Comparison of ENCODE assay signal across 13 cellular contexts in the genomic region with DNA sequence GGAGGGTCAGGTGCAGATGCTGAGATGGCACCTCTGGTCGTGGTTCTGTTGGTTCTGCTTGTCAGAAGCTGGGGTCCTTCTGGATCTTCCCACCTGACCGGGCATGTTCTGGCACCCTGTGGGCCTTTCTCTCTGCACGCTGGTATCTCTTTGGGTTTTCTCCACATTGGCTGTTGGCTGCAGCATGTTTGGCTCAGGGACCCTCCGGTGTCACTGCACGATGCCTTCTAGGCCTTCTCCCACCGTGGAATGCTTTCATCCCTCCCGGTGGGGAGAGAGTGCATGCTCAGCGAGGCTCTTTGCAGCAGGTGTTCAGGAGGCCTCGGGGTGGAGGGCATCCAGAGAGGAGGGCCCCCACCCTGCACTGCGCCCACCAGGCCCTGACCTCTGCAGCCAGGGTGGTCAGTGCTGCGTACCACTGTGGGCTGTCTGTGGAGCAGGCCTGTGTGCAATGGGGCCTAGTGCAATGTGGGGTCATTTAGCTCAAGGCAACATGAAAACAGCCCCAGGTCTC.
DNase-seq lines count a peak whose midpoint lies in the region; FAIRE-seq and TF ChIP-seq lines count a peak whose summit lies in the region.
"Had no signal": no experiment of that assay in that cellular context is flagged by ENCODE, and none has a peak within 500 bp of the region (broad histone marks: within the 10 kb centered on the region; RNA-seq: fewer than 3 reads in every experiment).

No MANE protein-coding gene starts in this region.

- no peak for TF ChIP-seq POLR2A in GM12891 (IDR thresholded peaks at IDR 0.05; ENCODE audit: low read depth, low read length)

- no peak for FAIRE-seq in GM12891 (lab: Jason Lieb, UNC)
- FAIRE-seq: GM12878, GM19239 had no signal

- TF ChIP-seq CTCF in chondrocyte (IDR thresholded peaks at IDR 0.05): no peak

- H3K4me3 Mint-ChIP-seq in chondrocyte (ENCODE audit: unreplicated experiment): no peak overlapping the region
- H3K4me3 Mint-ChIP-seq: CD4-positive, alpha-beta memory T cell; HFFc6; memory B cell had no signal

- no peak overlapping the region for H3K27ac Mint-ChIP-seq in chondrocyte (ENCODE audit: unreplicated experiment)
- H3K27ac Mint-ChIP-seq: HFFc6, memory B cell had no signal

- intact Hi-C loops in posterior vena cava (cut with DNase I): loop anchor here in 1 of 2 donors (5.0 kb wide), 1 partner anchor 141 kb away; no protein-coding TSS in a partner anchor

- peaks cover 7% of the 10 kb centered on the region for H3K27me3 Mint-ChIP-seq in chondrocyte (ENCODE audit: low read depth)
- H3K27me3 Mint-ChIP-seq: CD4-positive, alpha-beta memory T cell had no signal

- DNase-seq in D341Med (ENCODE audit: low spot score) (peak; percentile 22), GM12891 (ENCODE audit: insufficient read length, low spot score) (peak; percentile 13), chondrocyte (ENCODE audit: low spot score) (peak; percentile 67), posterior vena cava (ENCODE audit: low spot score) (peak; percentile 62), NCI-H1694 (lab: John Stamatoyannopoulos, UW) (no peak), activated gamma-delta T cell (lab: John Stamatoyannopoulos, UW) (no peak), NOMO-1 treated with dmso at 0.1 percent for 144 hours (lab: John Stamatoyannopoulos, UW; ENCODE audit: unreplicated experiment) (no peak)
- DNase-seq: activated CD4-positive, CD25-positive, alpha-beta regulatory T cell treated with anti-CD3 and anti-CD28 coated beads, Interleukin-2, amount 50 U/mL, for 72 hours had no signal

- H3K9me3 Mint-ChIP-seq in chondrocyte (ENCODE audit: low read depth): no peaks in the 10 kb centered on the region
- H3K9me3 Mint-ChIP-seq: CD4-positive, alpha-beta memory T cell; HFFc6; memory B cell had no signal

- no peaks in the 10 kb centered on the region for H3K4me1 Mint-ChIP-seq in chondrocyte (ENCODE audit: low read depth)
- H3K4me1 Mint-ChIP-seq: memory B cell had no signal

- no peaks in the 10 kb centered on the region for H3K36me3 Mint-ChIP-seq in chondrocyte (ENCODE audit: low read depth)
- H3K36me3 Mint-ChIP-seq: CD4-positive, alpha-beta memory T cell; memory B cell had no signal

TF ChIP-seq in GM12891, 5 proteins besides CTCF, POLR2A, EP300 and RAD21:
- no peak for TF ChIP-seq PAX5 (IDR thresholded peaks at IDR 0.05; ENCODE audit: insufficient read depth, low read length, severe bottlenecking)
- no peak for TF ChIP-seq POLR2AphosphoS5 (IDR thresholded peaks at IDR 0.05; ENCODE audit: low read depth, low read length)
- TF ChIP-seq SPI1 (IDR thresholded peaks at IDR 0.05; ENCODE audit: low read depth, low read length): no peak
- TF ChIP-seq TAF1 (IDR thresholded peaks at IDR 0.05; ENCODE audit: low read depth, low read length): no peak
- no peak for TF ChIP-seq POU2F2 (IDR thresholded peaks at IDR 0.05; ENCODE audit: low read depth, low read length)
TF ChIP-seq in GM12891: peak in this region for 0.

Comparison
In these comparisons a context has a peak if more than half of its experiments do, and no peak if none do; other contexts are left out.
1. DNase-seq: peak in D341Med (single experiment), GM12891 (single experiment), chondrocyte (single experiment) and posterior vena cava (single experiment); none in NCI-H1694 (single experiment), activated gamma-delta T cell (single experiment) and NOMO-1 treated with dmso at 0.1 percent for 144 hours (single experiment).